1 cellular context compared by ENCODE assay signal in the genomic region with DNA sequence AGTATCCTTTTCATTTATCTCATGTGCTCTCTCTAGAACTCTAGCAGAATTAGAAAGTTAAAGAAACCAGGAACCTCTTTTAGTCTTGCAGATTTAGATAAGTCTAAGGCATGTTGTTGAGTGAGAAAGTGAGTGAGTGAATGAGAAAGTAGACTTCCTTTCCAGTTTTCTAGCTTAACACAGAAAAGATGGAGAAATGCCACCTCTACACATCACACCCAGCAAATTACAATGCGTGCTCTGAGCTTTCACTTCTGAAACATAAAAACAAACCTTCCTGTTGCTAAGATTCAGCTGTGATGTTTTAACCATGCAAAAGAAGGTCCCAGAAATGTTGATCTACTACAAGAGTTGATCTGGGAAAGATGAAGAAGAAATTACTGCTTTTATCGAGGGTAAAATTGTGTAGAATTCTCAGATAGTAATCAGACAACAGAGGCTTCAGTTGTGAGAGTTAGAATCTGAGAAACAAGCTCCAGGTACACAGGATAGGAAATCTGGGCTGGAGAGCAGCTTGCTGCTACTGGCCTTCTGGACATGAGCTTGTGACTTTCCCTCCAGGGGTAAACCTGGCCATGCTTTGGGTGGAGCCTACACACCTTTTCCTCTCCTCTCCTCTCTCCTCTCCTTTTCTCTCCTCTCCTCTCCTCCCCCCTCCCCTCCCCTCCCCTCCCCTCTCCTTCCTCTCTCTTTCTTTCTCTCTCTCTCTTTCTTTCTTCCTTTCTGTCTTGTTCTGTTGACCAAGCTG.
TF ChIP-seq lines count a peak whose summit lies in the region.

No MANE protein-coding gene starts in this region.

TF ChIP-seq in liver, 16 proteins besides CTCF, POLR2A, EP300 and RAD21 (continued from another document):
- no peak for TF ChIP-seq SP1 (IDR thresholded peaks at IDR 0.05)
